Comparison of ENCODE assay signal across 8 cellular contexts in genomic region chr2:113757059-113757657, GRCh38. TPM values are rescaled to one million over a fixed set of nuclear protein-coding genes. Genes with fewer than 3 reads are reported as not detected.
A peak's percentile ranks its signal among the peaks of the same experiment; 100 is the strongest.
DNase-seq lines count a peak whose midpoint lies in the region; ATAC-seq, FAIRE-seq and TF ChIP-seq lines count a peak whose summit lies in the region.

No MANE protein-coding gene starts in this region.

- H3K27ac ChIP-seq in epithelial cell of prostate, result peak overlapping the region; percentile 91

- peaks cover 54% of the 10 kb centered on the region for H3K4me1 Mint-ChIP-seq in osteocyte (ENCODE audit: unreplicated experiment)

- no peak for DNase-seq in GM19239 (ENCODE audit: insufficient read length, low spot score)
- DNase-seq in RPMI7951 (ENCODE audit: low read depth), result peak; percentile 2
- no peak for DNase-seq in epithelial cell of prostate (ENCODE audit: low read depth, low spot score)
- DNase-seq in osteocyte (ENCODE audit: extremely low spot score, unreplicated experiment), result no peak
- no peak for DNase-seq in activated effector memory CD4-positive, alpha-beta T cell treated with anti-CD3 and anti-CD28 coated beads, Interleukin-2, amount 50 U/mL, for 16 hours
- DNase-seq in stimulated activated CD4-positive, alpha-beta T cell treated with anti-CD3 and anti-CD28 coated beads, Interleukin-12 subunit alpha, Interleukin-12 subunit beta, amount 100 ng/mL, for 4 hours, result no peak
- DNase-seq in Kasumi-1 (lab: John Stamatoyannopoulos, UW), result no peak

- H3K9me3 Mint-ChIP-seq in osteocyte (ENCODE audit: unreplicated experiment), result no peaks in the 10 kb centered on the region

- H3K36me3 Mint-ChIP-seq in osteocyte (ENCODE audit: unreplicated experiment), result peaks cover 5% of the 10 kb centered on the region

- H3K27ac Mint-ChIP-seq in osteocyte (ENCODE audit: unreplicated experiment), result peak overlapping the region; percentile 100

- ATAC-seq in GM19328 (IDR thresholded peaks at IDR 0.05; ENCODE audit: unreplicated experiment), result no peak

- peak; percentile 95 for FAIRE-seq in GM19239 (lab: Jason Lieb, UNC)

- no peak for TF ChIP-seq CTCF in osteocyte (IDR thresholded peaks at IDR 0.05)

- no peaks in the 10 kb centered on the region for H3K27me3 Mint-ChIP-seq in osteocyte (ENCODE audit: unreplicated experiment)

- H3K4me3 Mint-ChIP-seq in osteocyte (ENCODE audit: unreplicated experiment), result peak overlapping the region; percentile 100

RNA-seq across cellular contexts. Expression of gene SLC35F5, which starts 0.7 kb away (rescaled TPM):
- 89.0 and 130 TPM in 2 replicates for total RNA-seq in RPMI7951 (2014; rRNA removed; shearing (Covaris generic))
- 83.4 and 89.0 TPM in 2 replicates for total RNA-seq in osteocyte
